ENCODE assay signal across 8 cellular contexts in genomic region chr18:23504720-23505119, GRCh38. TPM values are rescaled to one million over a fixed set of nuclear protein-coding genes. Genes with fewer than 3 reads are reported as not detected.
DNase-seq lines count a peak whose midpoint lies in the region; ATAC-seq and TF ChIP-seq lines count a peak whose summit lies in the region.

No MANE protein-coding gene starts in this region.

- H3K9me3 Mint-ChIP-seq in activated CD4-positive, alpha-beta T cell treated with anti-CD3 and anti-CD28 coated beads for 36 hours (ENCODE audit: low read depth), result no peaks in the 10 kb centered on the region
- H3K9me3 Mint-ChIP-seq in activated CD8-positive, alpha-beta T cell treated with anti-CD3 and anti-CD28 coated beads for 36 hours, result no peaks in the 10 kb centered on the region

- no peak for TF ChIP-seq CTCF in activated CD8-positive, alpha-beta T cell treated with anti-CD3 and anti-CD28 coated beads for 36 hours (IDR thresholded peaks at IDR 0.05)
- TF ChIP-seq CTCF in mucosa of descending colon (IDR thresholded peaks at IDR 0.05), result no peak

- H3K27me3 Mint-ChIP-seq in activated CD4-positive, alpha-beta T cell treated with anti-CD3 and anti-CD28 coated beads for 36 hours, result no peaks in the 10 kb centered on the region
- H3K27me3 Mint-ChIP-seq in activated CD8-positive, alpha-beta T cell treated with anti-CD3 and anti-CD28 coated beads for 36 hours, result no peaks in the 10 kb centered on the region

- peak overlapping the region; percentile 94 for H3K4me3 Mint-ChIP-seq in activated CD4-positive, alpha-beta T cell treated with anti-CD3 and anti-CD28 coated beads for 36 hours
- peak overlapping the region; percentile 97 for H3K4me3 Mint-ChIP-seq in activated CD8-positive, alpha-beta T cell treated with anti-CD3 and anti-CD28 coated beads for 36 hours

- no peaks in the 10 kb centered on the region for H3K36me3 ChIP-seq in mucosa of descending colon (ENCODE audit: low read depth)

- no peaks in the 10 kb centered on the region for H3K9me3 ChIP-seq in mucosa of descending colon

- H3K36me3 Mint-ChIP-seq in activated CD4-positive, alpha-beta T cell treated with anti-CD3 and anti-CD28 coated beads for 36 hours (ENCODE audit: low read depth), result peaks cover 19% of the 10 kb centered on the region
- peaks cover 12% of the 10 kb centered on the region for H3K36me3 Mint-ChIP-seq in activated CD8-positive, alpha-beta T cell treated with anti-CD3 and anti-CD28 coated beads for 36 hours (ENCODE audit: low read depth)

- peak overlapping the region; percentile 72 for H3K27ac Mint-ChIP-seq in activated CD4-positive, alpha-beta T cell treated with anti-CD3 and anti-CD28 coated beads for 36 hours
- peak overlapping the region; percentile 84 for H3K27ac Mint-ChIP-seq in activated CD8-positive, alpha-beta T cell treated with anti-CD3 and anti-CD28 coated beads for 36 hours

- CTCF ChIA-PET in activated CD4-positive, alpha-beta T cell treated with anti-CD3 and anti-CD28 coated beads for 36 hours (lab: Charles Lee), result interaction anchor here (0.8 to 4.0 kb wide), 7 partner anchors 8 to 76 kb away, joined by 3 to 40 read pairs (median 3); no protein-coding TSS in a partner anchor
- CTCF ChIA-PET in activated CD8-positive, alpha-beta T cell treated with anti-CD3 and anti-CD28 coated beads for 36 hours (lab: Charles Lee), result interaction anchor here (0.6 to 1.7 kb wide), 9 partner anchors 10 to 373 kb away, joined by 3 to 6 read pairs (median 4); no protein-coding TSS in a partner anchor

- intact Hi-C loops in activated CD4-positive, alpha-beta T cell treated with anti-CD3 and anti-CD28 coated beads for 36 hours (cut with DNase I, micrococcal nuclease), result loop anchor here in 1 of 2 experiments (1.0 to 10.0 kb wide), 2 partner anchors 373 to 510 kb away; partner anchors contain the start of gene TTC39C
- intact Hi-C loops in activated CD8-positive, alpha-beta T cell treated with anti-CD3 and anti-CD28 coated beads for 36 hours (cut with micrococcal nuclease), result loop anchor here (5.0 kb wide), 1 partner anchor 83 kb away; the partner anchor contains the start of gene NPC1
- intact Hi-C loops in mucosa of descending colon (cut with DNase I, micrococcal nuclease), result no loop called here

- peaks cover 15% of the 10 kb centered on the region for H3K4me1 ChIP-seq in mucosa of descending colon (ENCODE audit: low read depth)

- no peak overlapping the region for H3K4me3 ChIP-seq in mucosa of descending colon

- DNase-seq in activated CD4-positive, alpha-beta T cell treated with anti-CD3 and anti-CD28 coated beads for 36 hours, result peak; percentile 9
- DNase-seq in activated CD4-positive, alpha-beta T cell treated with anti-CD3 and anti-CD28 coated beads, Interleukin-2, amount 50 U/mL, for 4 hours, result no peak
- DNase-seq in activated CD8-positive, alpha-beta T cell treated with anti-CD3 and anti-CD28 coated beads for 36 hours, result peak; percentile 22
- DNase-seq in mucosa of descending colon (no peak), cerebellar cortex (ENCODE audit: low spot score) (no peak), dermis blood vessel endothelial cell (no peak), AML-193 (lab: John Stamatoyannopoulos, UW) (no peak)

- POLR2A ChIA-PET in activated CD4-positive, alpha-beta T cell treated with anti-CD3 and anti-CD28 coated beads for 36 hours (lab: Charles Lee), result no interaction called here
- POLR2A ChIA-PET in activated CD8-positive, alpha-beta T cell treated with anti-CD3 and anti-CD28 coated beads for 36 hours (lab: Charles Lee), result interaction anchor here (1.5 to 3.5 kb wide), 2 partner anchors 16 to 18 kb away, joined by 6 to 11 read pairs; no protein-coding TSS in a partner anchor

- H3K4me1 Mint-ChIP-seq in activated CD4-positive, alpha-beta T cell treated with anti-CD3 and anti-CD28 coated beads for 36 hours, result peaks cover 34% of the 10 kb centered on the region
- peaks cover 33% of the 10 kb centered on the region for H3K4me1 Mint-ChIP-seq in activated CD8-positive, alpha-beta T cell treated with anti-CD3 and anti-CD28 coated beads for 36 hours (ENCODE audit: low read depth)

- peak; percentile 41 for ATAC-seq in activated CD4-positive, alpha-beta T cell treated with anti-CD3 and anti-CD28 coated beads for 36 hours
- ATAC-seq in HG02885 (IDR thresholded peaks at IDR 0.05; ENCODE audit: poor library complexity, unreplicated experiment) (peak; percentile 36), mucosa of descending colon (peak; percentile 14)
- ATAC-seq in activated CD8-positive, alpha-beta T cell treated with anti-CD3 and anti-CD28 coated beads for 36 hours, result peak; percentile 14

RNA-seq across cellular contexts. Expression of gene RMC1, which starts 1.4 kb away (rescaled TPM):
- total RNA-seq in activated CD4-positive, alpha-beta T cell treated with anti-CD3 and anti-CD28 coated beads for 36 hours, result 10 to 100 TPM; 28.7 to 29.8 TPM
- total RNA-seq in activated CD8-positive, alpha-beta T cell treated with anti-CD3 and anti-CD28 coated beads for 36 hours, result 10 to 100 TPM; 26.1 to 28.5 TPM
- total RNA-seq in mucosa of descending colon, result 10 to 100 TPM; 30.4 to 33.5 (median 30.5) TPM
- 28.8 and 33.1 TPM in 2 replicates for total RNA-seq in dermis blood vessel endothelial cell

RNA-seq across cellular contexts. Expression of gene RIOK3, which starts 51.6 kb away (rescaled TPM):
- total RNA-seq in activated CD4-positive, alpha-beta T cell treated with anti-CD3 and anti-CD28 coated beads for 36 hours, result 10 to 100 TPM; 71.1 to 71.2 TPM
- 10 to 100 TPM; 74.7 to 81.3 TPM for total RNA-seq in activated CD8-positive, alpha-beta T cell treated with anti-CD3 and anti-CD28 coated beads for 36 hours
- total RNA-seq in mucosa of descending colon (100 to 1,000 TPM in 2 of 3 donors, 10 to 100 TPM in 1; 96.3 to 176 (median 171) TPM), dermis blood vessel endothelial cell (51.4 and 68.1 TPM in 2 replicates)

Comparison
In these comparisons a context has a peak if more than half of its experiments do, and no peak if none do; other contexts are left out.
1. DNase-seq: peak in activated CD4-positive, alpha-beta T cell treated with anti-CD3 and anti-CD28 coated beads for 36 hours (single experiment) and activated CD8-positive, alpha-beta T cell treated with anti-CD3 and anti-CD28 coated beads for 36 hours (single experiment); none in activated CD4-positive, alpha-beta T cell treated with anti-CD3 and anti-CD28 coated beads, Interleukin-2, amount 50 U/mL, for 4 hours (0 of 2), mucosa of descending colon (0 of 3), cerebellar cortex (single experiment), dermis blood vessel endothelial cell (single experiment) and AML-193 (0 of 2).
2. Peak in every context shown above with its lines, with median percentiles within 50 percentile points of each other: ATAC-seq.